ENCODE assay signal across 18 cellular contexts in the genomic region with DNA sequence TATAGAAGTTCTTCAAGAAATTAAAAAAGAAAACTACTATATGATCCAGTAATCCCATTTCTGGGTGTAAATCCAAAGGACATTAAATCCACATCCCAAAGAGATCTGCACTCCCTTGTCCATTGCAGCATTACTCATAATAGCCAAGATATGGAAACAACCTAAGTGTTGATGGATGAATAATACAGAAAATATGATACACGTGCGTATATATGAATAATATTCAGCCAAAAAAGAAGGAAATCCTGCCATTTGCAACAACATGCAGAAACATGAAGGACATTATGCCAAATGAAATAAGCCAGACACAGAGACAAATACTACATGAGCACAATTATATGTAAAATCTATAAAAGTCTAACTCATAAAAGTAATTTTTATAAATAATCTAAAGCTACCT.
DNase-seq lines count a peak whose midpoint lies in the region; ATAC-seq and TF ChIP-seq lines count a peak whose summit lies in the region.
"Had no signal": no experiment of that assay in that cellular context is flagged by ENCODE, and none has a peak within 500 bp of the region (broad histone marks: within the 10 kb centered on the region; RNA-seq: fewer than 3 reads in every experiment).

No MANE protein-coding gene starts in this region.

- ATAC-seq in natural killer cell, result no peak
- ATAC-seq in naive thymus-derived CD4-positive, alpha-beta T cell, result no peak
- ATAC-seq: GM12878, Panc1 had no signal

- H3K4me3 ChIP-seq in cardiac fibroblast (replicated peaks in 1 of 2; ENCODE audit: low read depth in 2 of 2, low read length in 2 of 2), result no peak overlapping the region
- no peak overlapping the region for H3K4me3 ChIP-seq in foreskin fibroblast (ENCODE audit: low read depth in 1 of 2, low read length in 2 of 2)
- no peak overlapping the region for H3K4me3 ChIP-seq in naive thymus-derived CD4-positive, alpha-beta T cell (ENCODE audit: low read length)
- H3K4me3 ChIP-seq: GM12878, SK-N-MC had no signal

- TF ChIP-seq CTCF in cardiac fibroblast (IDR thresholded peaks at IDR 0.05; ENCODE audit: low read depth, low read length) (no peak), foreskin fibroblast (IDR thresholded peaks at IDR 0.05; ENCODE audit: low read depth, low read length) (no peak), natural killer cell (IDR thresholded peaks at IDR 0.05) (no peak)

- no peaks in the 10 kb centered on the region for H3K9me3 ChIP-seq in naive thymus-derived CD4-positive, alpha-beta T cell (ENCODE audit: control insufficient read depth in 2 of 3, low read length in 3 of 3)
- H3K9me3 ChIP-seq: BE2C, Caco-2 had no signal

- no peak overlapping the region for H3K4me3 Mint-ChIP-seq in natural killer cell
- no peak overlapping the region for H3K4me3 Mint-ChIP-seq in naive thymus-derived CD4-positive, alpha-beta T cell
- H3K4me3 Mint-ChIP-seq: CD4-positive, alpha-beta T cell had no signal

- no peaks in the 10 kb centered on the region for H3K4me1 Mint-ChIP-seq in natural killer cell
- H3K4me1 Mint-ChIP-seq in naive thymus-derived CD4-positive, alpha-beta T cell, result no peaks in the 10 kb centered on the region

- no peaks in the 10 kb centered on the region for H3K27me3 ChIP-seq in naive thymus-derived CD4-positive, alpha-beta T cell (ENCODE audit: control insufficient read depth in 2 of 2, insufficient read depth in 2 of 2, low read length in 2 of 2)
- H3K27me3 ChIP-seq: BE2C had no signal

- no peaks in the 10 kb centered on the region for H3K36me3 Mint-ChIP-seq in natural killer cell
- no peaks in the 10 kb centered on the region for H3K36me3 Mint-ChIP-seq in naive thymus-derived CD4-positive, alpha-beta T cell

- no peak overlapping the region for H3K27ac Mint-ChIP-seq in natural killer cell
- H3K27ac Mint-ChIP-seq in naive thymus-derived CD4-positive, alpha-beta T cell, result no peak overlapping the region
- H3K27ac Mint-ChIP-seq: CD4-positive, alpha-beta T cell had no signal

- no peak overlapping the region for H3K27ac ChIP-seq in naive thymus-derived CD4-positive, alpha-beta T cell (ENCODE audit: low read depth, low read length)
- H3K27ac ChIP-seq: SK-N-MC had no signal

- CTCF ChIA-PET in naive thymus-derived CD4-positive, alpha-beta T cell (lab: Charles Lee), result no interaction called here

- no peaks in the 10 kb centered on the region for H3K27me3 Mint-ChIP-seq in natural killer cell (ENCODE audit: low read depth in 2 of 2)
- no peaks in the 10 kb centered on the region for H3K27me3 Mint-ChIP-seq in naive thymus-derived CD4-positive, alpha-beta T cell
- H3K27me3 Mint-ChIP-seq: CD4-positive, alpha-beta T cell had no signal

- no peaks in the 10 kb centered on the region for H3K36me3 ChIP-seq in naive thymus-derived CD4-positive, alpha-beta T cell (ENCODE audit: control insufficient read depth in 2 of 3, insufficient read depth in 3 of 3, low read length in 3 of 3)
- H3K36me3 ChIP-seq: BE2C had no signal

- peak; percentile 68 for DNase-seq in HCEC 1CT
- DNase-seq in RKO (ENCODE audit: low spot score), result peak; percentile 9
- DNase-seq in cardiac fibroblast (ENCODE audit: low read depth in 2 of 2), result peak; percentile 51 to 65
- DNase-seq in foreskin fibroblast, result peak; percentile 7 to 34
- DNase-seq in natural killer cell, result no peak
- no peak for DNase-seq in naive thymus-derived CD4-positive, alpha-beta T cell
- DNase-seq in posterior cingulate gyrus, result no peak
- DNase-seq in NCI-H146 (lab: John Stamatoyannopoulos, UW), result no peak
- DNase-seq: BE2C; Caco-2; CD4-positive, alpha-beta T cell; GOT3; NCI-H1092 treated with DMSO at 0.1 percent for 48 hours; NCI-H1694; Right ventricle myocardium superior had no signal

- POLR2A ChIA-PET in naive thymus-derived CD4-positive, alpha-beta T cell (lab: Charles Lee), result no interaction called here

- H3K9me3 Mint-ChIP-seq in natural killer cell, result peaks cover 5 to 12% of the 10 kb centered on the region in 2 donors
- H3K9me3 Mint-ChIP-seq in naive thymus-derived CD4-positive, alpha-beta T cell, result peaks cover 0 to 17% (median 5%) of the 10 kb centered on the region in 11 donors

- intact Hi-C loops in natural killer cell (cut with micrococcal nuclease), result no loop called here
- intact Hi-C loops in naive thymus-derived CD4-positive, alpha-beta T cell (cut with micrococcal nuclease), result no loop called here
- intact Hi-C loops in posterior cingulate gyrus (cut with DNase I), result no loop called here

- H3K4me1 ChIP-seq in naive thymus-derived CD4-positive, alpha-beta T cell (ENCODE audit: control insufficient read depth in 2 of 2, insufficient read depth in 2 of 2, low read length in 2 of 2), result no peaks in the 10 kb centered on the region
- H3K4me1 ChIP-seq: BE2C, Caco-2 had no signal

Comparison
In these comparisons a context has a peak if more than half of its experiments do, and no peak if none do; other contexts are left out.
1. DNase-seq: peak in HCEC 1CT (single experiment), RKO (single experiment), cardiac fibroblast (2 of 2) and foreskin fibroblast (2 of 2); none in natural killer cell (single experiment), naive thymus-derived CD4-positive, alpha-beta T cell (0 of 9), posterior cingulate gyrus (0 of 10) and NCI-H146 (single experiment).